8 cellular contexts compared by ENCODE assay signal in genomic region chr17:50149425-50150353, GRCh38. TPM values are rescaled to one million over a fixed set of nuclear protein-coding genes. Genes with fewer than 3 reads are reported as not detected.
DNase-seq lines count a peak whose midpoint lies in the region; ATAC-seq and TF ChIP-seq lines count a peak whose summit lies in the region.

No MANE protein-coding gene starts in this region.

- H3K36me3 ChIP-seq in CD8-positive, alpha-beta memory T cell (ENCODE audit: insufficient read depth, low read length), result peaks cover 5% of the 10 kb centered on the region

- no peaks in the 10 kb centered on the region for H3K9me3 Mint-ChIP-seq in CD8-positive, alpha-beta memory T cell

- H3K27me3 Mint-ChIP-seq in CD8-positive, alpha-beta memory T cell, result peaks cover 0 to 3% of the 10 kb centered on the region in 2 donors

- H3K27ac Mint-ChIP-seq in CD8-positive, alpha-beta memory T cell, result peak overlapping the region in 7 of 8 donors; percentile 50 to 95 (median 76)

- no peaks in the 10 kb centered on the region for H3K27me3 ChIP-seq in CD8-positive, alpha-beta memory T cell (ENCODE audit: insufficient read depth, low read length, poor library complexity, severe bottlenecking)

- peaks cover 31 to 57% (median 44%) of the 10 kb centered on the region in 3 donors for H3K4me1 Mint-ChIP-seq in CD8-positive, alpha-beta memory T cell

- peaks cover 65% of the 10 kb centered on the region for H3K4me1 ChIP-seq in CD8-positive, alpha-beta memory T cell (ENCODE audit: insufficient read depth, low read length)

- POLR2A ChIA-PET in CD8-positive, alpha-beta memory T cell (lab: Charles Lee), result interaction anchor here (0.7 to 2.0 kb wide), 4 partner anchors 9 to 20 kb away, joined by 4 to 8 read pairs (median 4); no protein-coding TSS in a partner anchor

- H3K27ac ChIP-seq in CD8-positive, alpha-beta memory T cell (ENCODE audit: low read depth, low read length), result peak overlapping the region; percentile 79

- peak; percentile 48 to 73 (median 57) for DNase-seq in CD8-positive, alpha-beta memory T cell
- DNase-seq in HuH-7.5 (ENCODE audit: low spot score) (peak; percentile 54), T-helper 2 cell (peak in 4 of 5 experiments; percentile 34 to 77 (median 54)), cardiac fibroblast (ENCODE audit: low read depth in 2 of 2) (peak; percentile 61 to 62), kidney tubule cell (ENCODE audit: low spot score) (peak; percentile 72)
- peak; percentile 56 to 57 for DNase-seq in stimulated activated CD4-positive, alpha-beta T cell treated with anti-CD3 and anti-CD28 coated beads, Interleukin-4, amount 100 ng/mL, for 4 hours

- H3K9me3 ChIP-seq in CD8-positive, alpha-beta memory T cell (ENCODE audit: low read length), result no peaks in the 10 kb centered on the region

- CTCF ChIA-PET in CD8-positive, alpha-beta memory T cell (lab: Charles Lee), result interaction anchor here (0.7 to 6.1 kb wide), 7 partner anchors 9 to 62 kb away, joined by 3 to 56 read pairs (median 5); no protein-coding TSS in a partner anchor

- TF ChIP-seq CTCF in cardiac fibroblast (IDR thresholded peaks at IDR 0.05; ENCODE audit: low read depth, low read length), result no peak

- H3K4me3 Mint-ChIP-seq in CD8-positive, alpha-beta memory T cell, result peak overlapping the region; percentile 90 to 100 (median 96)

- ATAC-seq in GM18867 (IDR thresholded peaks at IDR 0.05; ENCODE audit: unreplicated experiment) (no peak), HG03342 (IDR thresholded peaks at IDR 0.05; ENCODE audit: unreplicated experiment) (no peak)

- H3K4me3 ChIP-seq in CD8-positive, alpha-beta memory T cell (ENCODE audit: low read length), result peak overlapping the region; percentile 70
- peak overlapping the region; percentile 82 to 85 for H3K4me3 ChIP-seq in cardiac fibroblast (replicated peaks in 1 of 2; ENCODE audit: low read depth in 2 of 2, low read length in 2 of 2)

- H3K36me3 Mint-ChIP-seq in CD8-positive, alpha-beta memory T cell, result peaks cover 0 to 24% (median under 1%) of the 10 kb centered on the region in 3 donors

RNA-seq across cellular contexts. Expression of gene PPP1R9B, which starts 0.8 kb away (rescaled TPM):
- 10 to 100 TPM; 86.9 to 89.0 TPM for total RNA-seq in CD8-positive, alpha-beta memory T cell
- 1.7 TPM for polyA plus RNA-seq in CD8-positive, alpha-beta memory T cell

RNA-seq across cellular contexts. Expression of gene SGCA, which starts 16.1 kb away (rescaled TPM):
- under 1 TPM in 1 of 2 experiments, not detected in 1; 0.31 TPM for total RNA-seq in CD8-positive, alpha-beta memory T cell
- polyA plus RNA-seq in CD8-positive, alpha-beta memory T cell, result not detected

RNA-seq across cellular contexts. Expression of gene SAMD14, which starts 19.7 kb away (rescaled TPM):
- 1 to 10 TPM in 1 of 2 experiments, under 1 TPM in 1; 0.92 to 1.3 TPM for total RNA-seq in CD8-positive, alpha-beta memory T cell
- not detected for polyA plus RNA-seq in CD8-positive, alpha-beta memory T cell

RNA-seq across cellular contexts. Expression of gene COL1A1, which starts 51.7 kb away (rescaled TPM):
- total RNA-seq in CD8-positive, alpha-beta memory T cell, result under 1 TPM; 0.39 to 0.42 TPM
- polyA plus RNA-seq in CD8-positive, alpha-beta memory T cell, result not detected

RNA-seq across cellular contexts. Expression of gene PDK2, which starts 54.5 kb away (rescaled TPM):
- 10 to 100 TPM; 19.5 to 22.4 TPM for total RNA-seq in CD8-positive, alpha-beta memory T cell
- 41.2 TPM for polyA plus RNA-seq in CD8-positive, alpha-beta memory T cell
